Comparison of ENCODE assay signal across 2 cellular contexts in the genomic region with DNA sequence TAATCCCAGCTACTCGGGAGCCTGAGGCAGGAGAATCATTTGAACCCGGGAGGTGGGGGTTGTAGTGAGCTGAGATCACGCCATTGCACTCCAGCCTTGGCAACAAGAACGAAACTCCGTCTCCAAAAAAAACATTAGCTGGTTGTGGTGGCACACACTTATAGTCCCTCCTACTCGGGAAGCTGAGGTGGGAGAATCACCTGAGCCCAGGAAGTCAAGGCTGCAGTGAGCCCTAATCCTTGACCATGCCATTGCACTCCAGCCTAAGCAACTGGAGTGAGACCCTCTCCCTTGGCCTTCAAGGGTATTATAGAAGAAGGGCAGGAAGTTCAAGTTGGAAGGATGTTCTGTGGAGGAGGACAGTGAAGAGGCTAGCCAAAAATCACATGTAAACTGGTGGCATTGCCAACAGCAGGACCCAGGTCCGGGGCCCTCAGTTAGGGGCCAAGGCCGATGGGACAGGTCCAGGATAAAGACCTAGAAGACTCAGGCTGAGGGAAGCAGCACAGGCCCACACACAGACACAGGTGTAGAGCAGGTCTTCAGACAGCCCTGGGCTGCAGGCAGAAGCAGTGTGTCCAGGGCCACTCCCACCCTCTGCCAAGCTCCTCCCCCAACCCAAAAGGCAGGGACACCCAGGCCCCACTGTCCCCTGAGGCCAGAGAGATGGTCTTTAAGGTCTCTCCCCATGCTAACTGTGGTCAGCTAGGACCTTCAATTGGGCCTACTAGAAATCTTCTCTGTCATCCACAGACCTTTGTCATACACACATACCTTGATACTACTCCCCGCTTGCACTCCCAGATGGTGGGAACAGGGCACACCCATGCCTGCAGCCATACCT.
TF ChIP-seq lines count a peak whose summit lies in the region.

No MANE protein-coding gene starts in this region.

TF ChIP-seq in IMR-90, 13 proteins besides CTCF, POLR2A, EP300 and RAD21:
- no peak for TF ChIP-seq MAFK (IDR thresholded peaks at IDR 0.05; ENCODE audit: low read depth, low read length)
- TF ChIP-seq FOS (IDR thresholded peaks at IDR 0.05; ENCODE audit: low read depth, low read length), result no peak
- TF ChIP-seq RFX5 (IDR thresholded peaks at IDR 0.05; ENCODE audit: low read depth, low read length), result no peak
- no peak for TF ChIP-seq MXI1 (IDR thresholded peaks at IDR 0.05; ENCODE audit: borderline replicate concordance, low read depth, low read length)
- TF ChIP-seq CEBPB (IDR thresholded peaks at IDR 0.05; ENCODE audit: low read depth, low read length), result no peak
- no peak for TF ChIP-seq USF2 (IDR thresholded peaks at IDR 0.05; ENCODE audit: low read depth, low read length)
- TF ChIP-seq, protein P1, sequence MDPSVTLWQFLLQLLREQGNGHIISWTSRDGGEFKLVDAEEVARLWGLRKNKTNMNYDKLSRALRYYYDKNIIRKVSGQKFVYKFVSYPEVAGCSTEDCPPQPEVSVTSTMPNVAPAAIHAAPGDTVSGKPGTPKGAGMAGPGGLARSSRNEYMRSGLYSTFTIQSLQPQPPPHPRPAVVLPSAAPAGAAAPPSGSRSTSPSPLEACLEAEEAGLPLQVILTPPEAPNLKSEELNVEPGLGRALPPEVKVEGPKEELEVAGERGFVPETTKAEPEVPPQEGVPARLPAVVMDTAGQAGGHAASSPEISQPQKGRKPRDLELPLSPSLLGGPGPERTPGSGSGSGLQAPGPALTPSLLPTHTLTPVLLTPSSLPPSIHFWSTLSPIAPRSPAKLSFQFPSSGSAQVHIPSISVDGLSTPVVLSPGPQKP (IDR thresholded peaks at IDR 0.05; ENCODE audit: borderline replicate concordance, low read depth, low read length), result no peak

TF ChIP-seq in H1, 55 proteins besides CTCF, POLR2A, EP300 and RAD21:
- TF ChIP-seq TAF7 (optimal IDR thresholded peaks at IDR 0.05; ENCODE audit: borderline replicate concordance, low read depth, low read length), result no peak
- no peak for TF ChIP-seq SP4 (IDR thresholded peaks at IDR 0.05; ENCODE audit: low read length)
- no peak for TF ChIP-seq CHD7 (IDR thresholded peaks at IDR 0.05; ENCODE audit: insufficient replicate concordance, low read length)
- no peak for TF ChIP-seq BCL11A (IDR thresholded peaks at IDR 0.05; ENCODE audit: low read depth in 2 of 2, low read length in 2 of 2)
- TF ChIP-seq, protein P2, sequence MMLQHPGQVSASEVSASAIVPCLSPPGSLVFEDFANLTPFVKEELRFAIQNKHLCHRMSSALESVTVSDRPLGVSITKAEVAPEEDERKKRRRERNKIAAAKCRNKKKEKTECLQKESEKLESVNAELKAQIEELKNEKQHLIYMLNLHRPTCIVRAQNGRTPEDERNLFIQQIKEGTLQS (IDR thresholded peaks at IDR 0.05; ENCODE audit: insufficient read depth, low read depth, low read length), result no peak
- TF ChIP-seq SP2 (IDR thresholded peaks at IDR 0.05; ENCODE audit: low read length), result no peak
- no peak for TF ChIP-seq ATF2 (IDR thresholded peaks at IDR 0.05; ENCODE audit: low read length)
- no peak for TF ChIP-seq NANOG (IDR thresholded peaks at IDR 0.05; ENCODE audit: insufficient read depth, low read depth, low read length, poor library complexity, severe bottlenecking)
- TF ChIP-seq MAFK (IDR thresholded peaks at IDR 0.05; ENCODE audit: low read depth, low read length), result no peak
- no peak for TF ChIP-seq HDAC2 (IDR thresholded peaks at IDR 0.05; ENCODE audit: borderline replicate concordance in 1 of 2, low read depth in 2 of 2, low read length in 2 of 2)
- no peak for TF ChIP-seq SIRT6 (IDR thresholded peaks at IDR 0.05; ENCODE audit: low read length)
- TF ChIP-seq BACH1 (IDR thresholded peaks at IDR 0.05; ENCODE audit: low read length), result no peak
- no peak for TF ChIP-seq PHF8 (conservative IDR thresholded peaks at IDR 0.05; ENCODE audit: low read depth, low read length)
